Comparison of ENCODE assay signal across 8 cellular contexts in genomic region chr17:28916302-28916934, GRCh38. TPM values are rescaled to one million over a fixed set of nuclear protein-coding genes. Genes with fewer than 3 reads are reported as not detected.
A peak's percentile ranks its signal among the peaks of the same experiment; 100 is the strongest.
DNase-seq lines count a peak whose midpoint lies in the region; ATAC-seq and TF ChIP-seq lines count a peak whose summit lies in the region.

No MANE protein-coding gene starts in this region.

- H3K36me3 Mint-ChIP-seq in CD14-positive monocyte (peaks cover 89 to 99% of the 10 kb centered on the region in 2 donors), T-helper 17 cell (ENCODE audit: low read depth) (peaks cover 14% of the 10 kb centered on the region)

- no peak overlapping the region for H2BK120ac ChIP-seq in mesenchymal stem cell (ENCODE audit: low read depth, low read length)

- H2BK5ac ChIP-seq in mesenchymal stem cell (ENCODE audit: low read depth, low read length, poor library complexity, severe bottlenecking), result no peak overlapping the region

- H3K4me1 ChIP-seq in HEK293 (ENCODE audit: control insufficient read depth, insufficient read depth, low read length) (no peaks in the 10 kb centered on the region), mesenchymal stem cell (ENCODE audit: control insufficient read depth, insufficient read depth, low read depth, low read length) (no peaks in the 10 kb centered on the region)

- ATAC-seq in T-helper 17 cell (peak; percentile 85), GM21526 (IDR thresholded peaks at IDR 0.05; ENCODE audit: low FRiP score, unreplicated experiment) (no peak)

- H2AK5ac ChIP-seq in mesenchymal stem cell (ENCODE audit: low read length, severe bottlenecking), result no peak overlapping the region

- no peak overlapping the region for H3K14ac ChIP-seq in mesenchymal stem cell (ENCODE audit: low read length in 2 of 2)

- H3K27me3 ChIP-seq in mesenchymal stem cell (ENCODE audit: control insufficient read depth in 1 of 2, insufficient read depth in 1 of 2, low read length in 2 of 2), result no peaks in the 10 kb centered on the region

- no peak overlapping the region for H3K4me3 Mint-ChIP-seq in CD14-positive monocyte
- H3K4me3 Mint-ChIP-seq in T-helper 17 cell, result no peak overlapping the region

- peaks cover 40% of the 10 kb centered on the region for H3K79me1 ChIP-seq in mesenchymal stem cell (replicated peaks; ENCODE audit: low read length, poor library complexity, severe bottlenecking)

- no peak overlapping the region for H4K91ac ChIP-seq in mesenchymal stem cell (ENCODE audit: low read length)

- H2AFZ ChIP-seq in mesenchymal stem cell (ENCODE audit: low read depth, low read length), result no peak overlapping the region

- TF ChIP-seq CTCF in CD14-positive monocyte (IDR thresholded peaks at IDR 0.05), result peak; percentile 79
- TF ChIP-seq CTCF in HEK293 (tag by site-specific recombination; IDR thresholded peaks at IDR 0.05), result peak; percentile 58; the same call in 1 of the 2 replicates

- H3K36me3 ChIP-seq in HEK293 (ENCODE audit: control insufficient read depth in 2 of 2, insufficient read depth in 1 of 2, low read length in 2 of 2) (peaks cover 83 to 96% of the 10 kb centered on the region in 2 experiments), mesenchymal stem cell (ENCODE audit: control insufficient read depth in 1 of 2, insufficient read depth in 2 of 2, low read depth in 1 of 2, low read length in 2 of 2) (peaks cover 71 to 93% of the 10 kb centered on the region in 2 experiments)

- H3K27ac ChIP-seq in HEK293 (ENCODE audit: extremely low read depth, low read depth, low read length), result no peak overlapping the region
- H3K27ac ChIP-seq in mesenchymal stem cell (ENCODE audit: low read length, poor library complexity, severe bottlenecking), result no peak overlapping the region

- no peaks in the 10 kb centered on the region for H3K9me3 Mint-ChIP-seq in CD14-positive monocyte

- no peak overlapping the region for H3K18ac ChIP-seq in mesenchymal stem cell (ENCODE audit: low read depth in 1 of 2, low read length in 2 of 2)

- no peak overlapping the region for H3K4me3 ChIP-seq in HEK293 (ENCODE audit: low read depth, low read length)
- H3K4me3 ChIP-seq in mesenchymal stem cell (ENCODE audit: insufficient read depth in 1 of 2, low read depth in 1 of 2, low read length in 2 of 2), result no peak overlapping the region

- H2BK15ac ChIP-seq in mesenchymal stem cell (ENCODE audit: low read depth, poor library complexity, severe bottlenecking), result no peak overlapping the region

- H3K4ac ChIP-seq in mesenchymal stem cell (ENCODE audit: low read depth in 1 of 2, low read length in 2 of 2), result no peak overlapping the region

- H3K4me1 Mint-ChIP-seq in CD14-positive monocyte, result no peaks in the 10 kb centered on the region
- H3K4me1 Mint-ChIP-seq in T-helper 17 cell, result peaks cover 9% of the 10 kb centered on the region

- no peak overlapping the region for H3K9ac ChIP-seq in mesenchymal stem cell (ENCODE audit: low read length)

- WGBS in mesenchymal stem cell, result 74% methylated on average over 6 of the region's 6 CpGs

- CTCF ChIA-PET in HEK293 (lab: Yijun Ruan, JAX), result interaction anchor here (0.7 to 3.3 kb wide), 18 partner anchors 9 to 273 kb away, joined by 3 to 23 read pairs (median 4); partner anchors contain the start of genes DHRS13 and TLCD1

- no peak overlapping the region for H3K4me2 ChIP-seq in mesenchymal stem cell (ENCODE audit: low read length, poor library complexity, severe bottlenecking)

- no peak overlapping the region for H4K8ac ChIP-seq in mesenchymal stem cell (ENCODE audit: low read length)

- H3K27ac Mint-ChIP-seq in CD14-positive monocyte (peak overlapping the region; percentile 20 to 75 (median 58)), T-helper 17 cell (peak overlapping the region; percentile 67)

- peaks cover 0 to 3% (median 0%) of the 10 kb centered on the region in 3 donors for H3K27me3 Mint-ChIP-seq in CD14-positive monocyte (ENCODE audit: low read depth in 3 of 3)
- no peaks in the 10 kb centered on the region for H3K27me3 Mint-ChIP-seq in T-helper 17 cell

- DNase-seq in CD14-positive monocyte (ENCODE audit: low spot score), result no peak
- no peak for DNase-seq in T-helper 17 cell
- DNase-seq in dermis blood vessel endothelial cell, result peak; percentile 75
- peak; percentile 54 for DNase-seq in mesenchymal stem cell
- no peak for DNase-seq in HK-2 (ENCODE audit: unreplicated experiment)
- no peak for DNase-seq in NCI-H526 treated with DMSO at 0.1 percent for 48 hours (lab: John Stamatoyannopoulos, UW)

- H2BK12ac ChIP-seq in mesenchymal stem cell (ENCODE audit: low read length in 2 of 2), result no peak overlapping the region

- intact Hi-C loops in CD14-positive monocyte (cut with micrococcal nuclease), result no loop called here

- POLR2A ChIA-PET in HEK293 (lab: Yijun Ruan, JAX), result interaction anchor here (1.5 kb wide), 2 partner anchors 35 to 189 kb away, joined by 3 to 4 read pairs; partner anchors contain the start of gene PHF12

- H3K9me3 ChIP-seq in HEK293 (ENCODE audit: control insufficient read depth, insufficient read depth, low read depth, low read length) (no peaks in the 10 kb centered on the region), T-helper 17 cell (ENCODE audit: control insufficient read depth, low read length, poor library complexity, severe bottlenecking) (no peaks in the 10 kb centered on the region), mesenchymal stem cell (ENCODE audit: control insufficient read depth, low read length) (no peaks in the 10 kb centered on the region)

- H3K23ac ChIP-seq in mesenchymal stem cell (ENCODE audit: low read length in 2 of 2), result no peak overlapping the region

TF ChIP-seq in HEK293, 187 proteins besides CTCF, POLR2A, EP300 and RAD21:
- TF ChIP-seq ZNF654 (tag by site-specific recombination; IDR thresholded peaks at IDR 0.05; ENCODE audit: low read depth), result peak; percentile 71
- no peak for TF ChIP-seq ZNF18 (tag by site-specific recombination; IDR thresholded peaks at IDR 0.05)
TF ChIP-seq in HEK293: peak in this region for 1.

RNA-seq across cellular contexts. Expression of gene DHRS13, which starts 13.5 kb away (rescaled TPM):
- 1 to 10 TPM; 3.7 to 4.5 TPM for polyA plus RNA-seq in CD14-positive monocyte
- 10 to 100 TPM; 21.0 TPM for total RNA-seq in T-helper 17 cell
- 18.7 and 20.5 TPM in 2 replicates for total RNA-seq in dermis blood vessel endothelial cell
- 1.8 TPM for polyA plus RNA-seq in mesenchymal stem cell (2013, experiment 1 of 2)
- polyA plus RNA-seq in mesenchymal stem cell (2013, experiment 2 of 2), result 1.7 TPM

RNA-seq across cellular contexts. Expression of gene FLOT2, which starts 18.9 kb away (rescaled TPM):
- polyA plus RNA-seq in CD14-positive monocyte, result 100 to 1,000 TPM; 244 to 271 TPM
- total RNA-seq in T-helper 17 cell (100 to 1,000 TPM; 132 to 147 TPM), dermis blood vessel endothelial cell (130 and 195 TPM in 2 replicates)
- polyA plus RNA-seq in mesenchymal stem cell (2013, experiment 1 of 2), result 70.2 TPM
- polyA plus RNA-seq in mesenchymal stem cell (2013, experiment 2 of 2), result 65.0 TPM

RNA-seq across cellular contexts. Expression of gene PHF12, which starts 34.9 kb away (rescaled TPM):
- polyA plus RNA-seq in CD14-positive monocyte, result 1 to 10 TPM; 1.4 to 2.5 TPM
- 100 to 1,000 TPM; 164 to 174 TPM for total RNA-seq in T-helper 17 cell
- 16.8 and 25.8 TPM in 2 replicates for total RNA-seq in dermis blood vessel endothelial cell
- 22.4 TPM for polyA plus RNA-seq in mesenchymal stem cell (2013, experiment 1 of 2)
- 20.9 TPM for polyA plus RNA-seq in mesenchymal stem cell (2013, experiment 2 of 2)

Comparison
In these comparisons a context has a peak if more than half of its experiments do, and no peak if none do; other contexts are left out.
1. DNase-seq: peak in dermis blood vessel endothelial cell (single experiment) and mesenchymal stem cell (single experiment); none in CD14-positive monocyte (single experiment), T-helper 17 cell (0 of 3), HK-2 (single experiment) and NCI-H526 treated with DMSO at 0.1 percent for 48 hours (single experiment).